Comparison of ENCODE assay signal across 1 cellular context in the genomic region with DNA sequence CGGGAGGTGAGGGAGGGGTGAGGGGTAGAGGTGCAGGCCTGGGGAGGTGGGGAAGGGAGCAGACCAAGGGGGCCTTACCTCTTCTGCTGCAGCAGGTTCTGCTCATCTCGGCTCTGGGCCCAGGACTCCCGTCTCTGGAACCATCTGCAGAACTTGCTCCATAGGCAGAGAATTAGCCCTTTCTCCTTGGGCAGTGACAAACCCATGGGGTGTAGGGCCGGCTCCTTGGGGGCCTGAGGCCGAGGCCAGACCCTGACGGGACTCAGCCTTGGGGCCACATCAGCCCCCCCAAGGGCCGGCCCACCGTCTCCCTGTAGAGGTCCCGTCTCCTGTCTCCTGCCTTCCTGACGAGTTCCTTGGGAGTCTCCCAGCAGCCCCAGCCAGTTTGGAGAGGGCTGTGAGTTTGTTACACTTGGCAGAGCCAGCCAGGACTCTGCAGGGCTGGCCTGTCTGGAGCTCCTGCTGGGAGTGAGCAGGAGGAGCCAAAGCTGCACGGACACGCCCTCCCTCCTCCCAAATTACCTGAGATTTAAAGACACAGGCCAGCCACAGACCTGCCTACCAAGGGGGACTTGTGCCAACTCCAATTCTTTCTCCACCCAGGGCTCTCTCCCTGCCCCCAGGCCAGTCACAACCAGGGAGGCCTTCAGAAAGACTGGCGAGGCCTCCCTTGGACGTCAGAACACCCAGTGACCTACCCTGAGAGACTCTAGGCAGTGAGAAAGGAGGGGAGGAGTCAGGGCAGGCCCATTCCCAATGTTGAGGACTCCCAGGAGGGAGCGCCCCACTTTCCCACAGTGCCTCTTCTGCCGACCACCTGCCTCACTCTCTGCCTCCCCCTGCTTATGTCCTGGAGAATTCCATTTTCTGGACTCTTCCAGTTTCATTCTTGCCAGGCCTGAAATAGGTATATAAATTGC.
A peak's percentile ranks its signal among the peaks of the same experiment; 100 is the strongest.
TF ChIP-seq lines count a peak whose summit lies in the region.

A gene (minus strand): TSS at position 435 of the 920 bp plus-strand sequence.

TF ChIP-seq in K562, 482 proteins besides CTCF, POLR2A, EP300 and RAD21 (continued from another document):
- TF ChIP-seq, protein P1, sequence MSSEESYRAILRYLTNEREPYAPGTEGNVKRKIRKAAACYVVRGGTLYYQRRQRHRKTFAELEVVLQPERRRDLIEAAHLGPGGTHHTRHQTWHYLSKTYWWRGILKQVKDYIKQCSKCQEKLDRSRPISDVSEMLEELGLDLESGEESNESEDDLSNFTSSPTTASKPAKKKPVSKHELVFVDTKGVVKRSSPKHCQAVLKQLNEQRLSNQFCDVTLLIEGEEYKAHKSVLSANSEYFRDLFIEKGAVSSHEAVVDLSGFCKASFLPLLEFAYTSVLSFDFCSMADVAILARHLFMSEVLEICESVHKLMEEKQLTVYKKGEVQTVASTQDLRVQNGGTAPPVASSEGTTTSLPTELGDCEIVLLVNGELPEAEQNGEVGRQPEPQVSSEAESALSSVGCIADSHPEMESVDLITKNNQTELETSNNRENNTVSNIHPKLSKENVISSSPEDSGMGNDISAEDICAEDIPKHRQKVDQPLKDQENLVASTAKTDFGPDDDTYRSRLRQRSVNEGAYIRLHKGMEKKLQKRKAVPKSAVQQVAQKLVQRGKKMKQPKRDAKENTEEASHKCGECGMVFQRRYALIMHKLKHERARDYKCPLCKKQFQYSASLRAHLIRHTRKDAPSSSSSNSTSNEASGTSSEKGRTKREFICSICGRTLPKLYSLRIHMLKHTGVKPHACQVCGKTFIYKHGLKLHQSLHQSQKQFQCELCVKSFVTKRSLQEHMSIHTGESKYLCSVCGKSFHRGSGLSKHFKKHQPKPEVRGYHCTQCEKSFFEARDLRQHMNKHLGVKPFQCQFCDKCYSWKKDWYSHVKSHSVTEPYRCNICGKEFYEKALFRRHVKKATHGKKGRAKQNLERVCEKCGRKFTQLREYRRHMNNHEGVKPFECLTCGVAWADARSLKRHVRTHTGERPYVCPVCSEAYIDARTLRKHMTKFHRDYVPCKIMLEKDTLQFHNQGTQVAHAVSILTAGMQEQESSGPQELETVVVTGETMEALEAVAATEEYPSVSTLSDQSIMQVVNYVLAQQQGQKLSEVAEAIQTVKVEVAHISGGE (CRISPR knock-in tag; IDR thresholded peaks at IDR 0.05), result no peak
- TF ChIP-seq, protein P2, sequence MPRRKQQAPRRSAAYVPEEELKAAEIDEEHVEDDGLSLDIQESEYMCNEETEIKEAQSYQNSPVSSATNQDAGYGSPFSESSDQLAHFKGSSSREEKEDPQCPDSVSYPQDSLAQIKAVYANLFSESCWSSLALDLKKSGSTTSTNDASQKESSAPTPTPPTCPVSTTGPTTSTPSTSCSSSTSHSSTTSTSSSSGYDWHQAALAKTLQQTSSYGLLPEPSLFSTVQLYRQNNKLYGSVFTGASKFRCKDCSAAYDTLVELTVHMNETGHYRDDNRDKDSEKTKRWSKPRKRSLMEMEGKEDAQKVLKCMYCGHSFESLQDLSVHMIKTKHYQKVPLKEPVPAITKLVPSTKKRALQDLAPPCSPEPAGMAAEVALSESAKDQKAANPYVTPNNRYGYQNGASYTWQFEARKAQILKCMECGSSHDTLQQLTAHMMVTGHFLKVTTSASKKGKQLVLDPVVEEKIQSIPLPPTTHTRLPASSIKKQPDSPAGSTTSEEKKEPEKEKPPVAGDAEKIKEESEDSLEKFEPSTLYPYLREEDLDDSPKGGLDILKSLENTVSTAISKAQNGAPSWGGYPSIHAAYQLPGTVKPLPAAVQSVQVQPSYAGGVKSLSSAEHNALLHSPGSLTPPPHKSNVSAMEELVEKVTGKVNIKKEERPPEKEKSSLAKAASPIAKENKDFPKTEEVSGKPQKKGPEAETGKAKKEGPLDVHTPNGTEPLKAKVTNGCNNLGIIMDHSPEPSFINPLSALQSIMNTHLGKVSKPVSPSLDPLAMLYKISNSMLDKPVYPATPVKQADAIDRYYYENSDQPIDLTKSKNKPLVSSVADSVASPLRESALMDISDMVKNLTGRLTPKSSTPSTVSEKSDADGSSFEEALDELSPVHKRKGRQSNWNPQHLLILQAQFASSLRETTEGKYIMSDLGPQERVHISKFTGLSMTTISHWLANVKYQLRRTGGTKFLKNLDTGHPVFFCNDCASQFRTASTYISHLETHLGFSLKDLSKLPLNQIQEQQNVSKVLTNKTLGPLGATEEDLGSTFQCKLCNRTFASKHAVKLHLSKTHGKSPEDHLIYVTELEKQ (CRISPR knock-in tag; IDR thresholded peaks at IDR 0.05), result no peak
- TF ChIP-seq NFE2L1 (tag; IDR thresholded peaks at IDR 0.05; ENCODE audit: borderline replicate concordance, low read depth) (no peak), KAT7 (CRISPR knock-in tag; IDR thresholded peaks at IDR 0.05; ENCODE audit: borderline replicate concordance) (no peak), FOXM1 (IDR thresholded peaks at IDR 0.05; ENCODE audit: low read depth) (no peak), FOXM1 (CRISPR knock-in tag; IDR thresholded peaks at IDR 0.05; ENCODE audit: low read depth) (no peak), IFI16 (CRISPR knock-in tag; IDR thresholded peaks at IDR 0.05) (no peak), PRPF4 (IDR thresholded peaks at IDR 0.05; ENCODE audit: insufficient read depth, low read depth, low read length, poor library complexity, severe bottlenecking) (no peak)
- TF ChIP-seq, protein P3, sequence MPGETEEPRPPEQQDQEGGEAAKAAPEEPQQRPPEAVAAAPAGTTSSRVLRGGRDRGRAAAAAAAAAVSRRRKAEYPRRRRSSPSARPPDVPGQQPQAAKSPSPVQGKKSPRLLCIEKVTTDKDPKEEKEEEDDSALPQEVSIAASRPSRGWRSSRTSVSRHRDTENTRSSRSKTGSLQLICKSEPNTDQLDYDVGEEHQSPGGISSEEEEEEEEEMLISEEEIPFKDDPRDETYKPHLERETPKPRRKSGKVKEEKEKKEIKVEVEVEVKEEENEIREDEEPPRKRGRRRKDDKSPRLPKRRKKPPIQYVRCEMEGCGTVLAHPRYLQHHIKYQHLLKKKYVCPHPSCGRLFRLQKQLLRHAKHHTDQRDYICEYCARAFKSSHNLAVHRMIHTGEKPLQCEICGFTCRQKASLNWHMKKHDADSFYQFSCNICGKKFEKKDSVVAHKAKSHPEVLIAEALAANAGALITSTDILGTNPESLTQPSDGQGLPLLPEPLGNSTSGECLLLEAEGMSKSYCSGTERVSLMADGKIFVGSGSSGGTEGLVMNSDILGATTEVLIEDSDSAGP (CRISPR knock-in tag; IDR thresholded peaks at IDR 0.05), result peak; percentile 91
TF ChIP-seq in K562: peak in this region for 3.
